1 cellular context compared by ENCODE assay signal in the genomic region with DNA sequence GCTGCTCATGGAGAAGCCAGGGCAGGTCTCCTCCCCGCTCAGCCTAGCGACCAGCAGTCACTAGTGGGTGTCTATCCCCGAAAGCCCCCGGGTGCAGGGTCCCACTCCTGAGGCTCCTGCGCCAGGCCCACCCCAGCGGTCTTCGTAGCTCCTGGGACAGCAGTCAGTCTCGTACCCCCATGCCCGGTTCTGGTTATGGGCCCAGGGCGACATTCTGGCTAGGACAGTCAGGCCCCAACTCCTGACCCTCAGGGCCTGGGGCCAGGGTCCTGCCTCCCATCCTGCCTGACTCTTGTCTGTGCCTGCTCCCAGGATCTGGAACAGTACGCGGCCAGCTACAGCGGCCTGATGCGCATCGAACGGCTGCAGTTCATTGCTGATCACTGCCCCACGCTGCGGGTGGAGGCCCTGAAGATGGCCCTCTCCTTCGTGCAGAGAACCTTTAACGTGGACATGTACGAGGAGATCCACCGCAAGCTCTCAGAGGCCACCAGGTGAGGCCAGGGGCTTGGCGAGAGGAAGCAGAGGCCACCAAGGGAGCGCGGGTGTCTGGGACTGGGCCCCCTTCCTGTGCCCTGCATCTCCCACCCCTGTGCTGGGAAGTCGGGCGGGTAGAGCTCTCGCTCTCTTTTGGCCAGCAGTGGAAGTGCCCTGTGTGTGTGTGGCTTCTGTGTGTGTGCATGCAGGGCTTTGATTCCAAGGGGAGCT.
TF ChIP-seq lines count a peak whose summit lies in the region.

No MANE protein-coding gene starts in this region.

TF ChIP-seq in GM12878, 131 proteins besides CTCF, POLR2A, EP300 and RAD21:
- no peak for TF ChIP-seq TCF3 (IDR thresholded peaks at IDR 0.05; ENCODE audit: borderline replicate concordance, insufficient read depth, low read depth, low read length)
- no peak for TF ChIP-seq ZNF24 (IDR thresholded peaks at IDR 0.05)
- TF ChIP-seq SP1 (IDR thresholded peaks at IDR 0.05; ENCODE audit: low read depth, low read length), result no peak
- TF ChIP-seq, protein P1, sequence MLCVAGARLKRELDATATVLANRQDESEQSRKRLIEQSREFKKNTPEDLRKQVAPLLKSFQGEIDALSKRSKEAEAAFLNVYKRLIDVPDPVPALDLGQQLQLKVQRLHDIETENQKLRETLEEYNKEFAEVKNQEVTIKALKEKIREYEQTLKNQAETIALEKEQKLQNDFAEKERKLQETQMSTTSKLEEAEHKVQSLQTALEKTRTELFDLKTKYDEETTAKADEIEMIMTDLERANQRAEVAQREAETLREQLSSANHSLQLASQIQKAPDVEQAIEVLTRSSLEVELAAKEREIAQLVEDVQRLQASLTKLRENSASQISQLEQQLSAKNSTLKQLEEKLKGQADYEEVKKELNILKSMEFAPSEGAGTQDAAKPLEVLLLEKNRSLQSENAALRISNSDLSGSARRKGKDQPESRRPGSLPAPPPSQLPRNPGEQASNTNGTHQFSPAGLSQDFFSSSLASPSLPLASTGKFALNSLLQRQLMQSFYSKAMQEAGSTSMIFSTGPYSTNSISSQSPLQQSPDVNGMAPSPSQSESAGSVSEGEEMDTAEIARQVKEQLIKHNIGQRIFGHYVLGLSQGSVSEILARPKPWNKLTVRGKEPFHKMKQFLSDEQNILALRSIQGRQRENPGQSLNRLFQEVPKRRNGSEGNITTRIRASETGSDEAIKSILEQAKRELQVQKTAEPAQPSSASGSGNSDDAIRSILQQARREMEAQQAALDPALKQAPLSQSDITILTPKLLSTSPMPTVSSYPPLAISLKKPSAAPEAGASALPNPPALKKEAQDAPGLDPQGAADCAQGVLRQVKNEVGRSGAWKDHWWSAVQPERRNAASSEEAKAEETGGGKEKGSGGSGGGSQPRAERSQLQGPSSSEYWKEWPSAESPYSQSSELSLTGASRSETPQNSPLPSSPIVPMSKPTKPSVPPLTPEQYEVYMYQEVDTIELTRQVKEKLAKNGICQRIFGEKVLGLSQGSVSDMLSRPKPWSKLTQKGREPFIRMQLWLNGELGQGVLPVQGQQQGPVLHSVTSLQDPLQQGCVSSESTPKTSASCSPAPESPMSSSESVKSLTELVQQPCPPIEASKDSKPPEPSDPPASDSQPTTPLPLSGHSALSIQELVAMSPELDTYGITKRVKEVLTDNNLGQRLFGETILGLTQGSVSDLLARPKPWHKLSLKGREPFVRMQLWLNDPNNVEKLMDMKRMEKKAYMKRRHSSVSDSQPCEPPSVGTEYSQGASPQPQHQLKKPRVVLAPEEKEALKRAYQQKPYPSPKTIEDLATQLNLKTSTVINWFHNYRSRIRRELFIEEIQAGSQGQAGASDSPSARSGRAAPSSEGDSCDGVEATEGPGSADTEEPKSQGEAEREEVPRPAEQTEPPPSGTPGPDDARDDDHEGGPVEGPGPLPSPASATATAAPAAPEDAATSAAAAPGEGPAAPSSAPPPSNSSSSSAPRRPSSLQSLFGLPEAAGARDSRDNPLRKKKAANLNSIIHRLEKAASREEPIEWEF (IDR thresholded peaks at IDR 0.05; ENCODE audit: insufficient replicate concordance, low read depth, low read length), result no peak
- TF ChIP-seq, protein P2, sequence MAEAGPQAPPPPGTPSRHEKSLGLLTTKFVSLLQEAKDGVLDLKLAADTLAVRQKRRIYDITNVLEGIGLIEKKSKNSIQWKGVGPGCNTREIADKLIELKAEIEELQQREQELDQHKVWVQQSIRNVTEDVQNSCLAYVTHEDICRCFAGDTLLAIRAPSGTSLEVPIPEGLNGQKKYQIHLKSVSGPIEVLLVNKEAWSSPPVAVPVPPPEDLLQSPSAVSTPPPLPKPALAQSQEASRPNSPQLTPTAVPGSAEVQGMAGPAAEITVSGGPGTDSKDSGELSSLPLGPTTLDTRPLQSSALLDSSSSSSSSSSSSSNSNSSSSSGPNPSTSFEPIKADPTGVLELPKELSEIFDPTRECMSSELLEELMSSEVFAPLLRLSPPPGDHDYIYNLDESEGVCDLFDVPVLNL (IDR thresholded peaks at IDR 0.05; ENCODE audit: low read depth, low read length), result no peak
- TF ChIP-seq GATAD2B (conservative IDR thresholded peaks at IDR 0.05; ENCODE audit: low read depth), result no peak
- no peak for TF ChIP-seq NR2C2 (IDR thresholded peaks at IDR 0.05; ENCODE audit: borderline replicate concordance, control insufficient read depth, insufficient read length, low read depth)
- TF ChIP-seq ZNF217 (IDR thresholded peaks at IDR 0.05), result no peak
- TF ChIP-seq CREM (IDR thresholded peaks at IDR 0.05; ENCODE audit: low read depth), result no peak
- TF ChIP-seq, protein P3, sequence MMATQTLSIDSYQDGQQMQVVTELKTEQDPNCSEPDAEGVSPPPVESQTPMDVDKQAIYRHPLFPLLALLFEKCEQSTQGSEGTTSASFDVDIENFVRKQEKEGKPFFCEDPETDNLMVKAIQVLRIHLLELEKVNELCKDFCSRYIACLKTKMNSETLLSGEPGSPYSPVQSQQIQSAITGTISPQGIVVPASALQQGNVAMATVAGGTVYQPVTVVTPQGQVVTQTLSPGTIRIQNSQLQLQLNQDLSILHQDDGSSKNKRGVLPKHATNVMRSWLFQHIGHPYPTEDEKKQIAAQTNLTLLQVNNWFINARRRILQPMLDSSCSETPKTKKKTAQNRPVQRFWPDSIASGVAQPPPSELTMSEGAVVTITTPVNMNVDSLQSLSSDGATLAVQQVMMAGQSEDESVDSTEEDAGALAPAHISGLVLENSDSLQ (IDR thresholded peaks at IDR 0.05), result no peak
- no peak for TF ChIP-seq IRF4 (IDR thresholded peaks at IDR 0.05; ENCODE audit: low read depth, low read length)
- TF ChIP-seq, protein P4, sequence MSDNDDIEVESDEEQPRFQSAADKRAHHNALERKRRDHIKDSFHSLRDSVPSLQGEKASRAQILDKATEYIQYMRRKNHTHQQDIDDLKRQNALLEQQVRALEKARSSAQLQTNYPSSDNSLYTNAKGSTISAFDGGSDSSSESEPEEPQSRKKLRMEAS (IDR thresholded peaks at IDR 0.05; ENCODE audit: low read depth, low read length), result no peak
- no peak for TF ChIP-seq TBL1XR1 (IDR thresholded peaks at IDR 0.05; ENCODE audit: low read depth, low read length)
- TF ChIP-seq, protein P5, sequence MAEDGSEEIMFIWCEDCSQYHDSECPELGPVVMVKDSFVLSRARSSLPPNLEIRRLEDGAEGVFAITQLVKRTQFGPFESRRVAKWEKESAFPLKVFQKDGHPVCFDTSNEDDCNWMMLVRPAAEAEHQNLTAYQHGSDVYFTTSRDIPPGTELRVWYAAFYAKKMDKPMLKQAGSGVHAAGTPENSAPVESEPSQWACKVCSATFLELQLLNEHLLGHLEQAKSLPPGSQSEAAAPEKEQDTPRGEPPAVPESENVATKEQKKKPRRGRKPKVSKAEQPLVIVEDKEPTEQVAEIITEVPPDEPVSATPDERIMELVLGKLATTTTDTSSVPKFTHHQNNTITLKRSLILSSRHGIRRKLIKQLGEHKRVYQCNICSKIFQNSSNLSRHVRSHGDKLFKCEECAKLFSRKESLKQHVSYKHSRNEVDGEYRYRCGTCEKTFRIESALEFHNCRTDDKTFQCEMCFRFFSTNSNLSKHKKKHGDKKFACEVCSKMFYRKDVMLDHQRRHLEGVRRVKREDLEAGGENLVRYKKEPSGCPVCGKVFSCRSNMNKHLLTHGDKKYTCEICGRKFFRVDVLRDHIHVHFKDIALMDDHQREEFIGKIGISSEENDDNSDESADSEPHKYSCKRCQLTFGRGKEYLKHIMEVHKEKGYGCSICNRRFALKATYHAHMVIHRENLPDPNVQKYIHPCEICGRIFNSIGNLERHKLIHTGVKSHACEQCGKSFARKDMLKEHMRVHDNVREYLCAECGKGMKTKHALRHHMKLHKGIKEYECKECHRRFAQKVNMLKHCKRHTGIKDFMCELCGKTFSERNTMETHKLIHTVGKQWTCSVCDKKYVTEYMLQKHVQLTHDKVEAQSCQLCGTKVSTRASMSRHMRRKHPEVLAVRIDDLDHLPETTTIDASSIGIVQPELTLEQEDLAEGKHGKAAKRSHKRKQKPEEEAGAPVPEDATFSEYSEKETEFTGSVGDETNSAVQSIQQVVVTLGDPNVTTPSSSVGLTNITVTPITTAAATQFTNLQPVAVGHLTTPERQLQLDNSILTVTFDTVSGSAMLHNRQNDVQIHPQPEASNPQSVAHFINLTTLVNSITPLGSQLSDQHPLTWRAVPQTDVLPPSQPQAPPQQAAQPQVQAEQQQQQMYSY (CRISPR knock-in tag; IDR thresholded peaks at IDR 0.05), result no peak
- no peak for TF ChIP-seq TARDBP (IDR thresholded peaks at IDR 0.05; ENCODE audit: borderline replicate concordance)
